17 cellular contexts compared by ENCODE assay signal in the genomic region with DNA sequence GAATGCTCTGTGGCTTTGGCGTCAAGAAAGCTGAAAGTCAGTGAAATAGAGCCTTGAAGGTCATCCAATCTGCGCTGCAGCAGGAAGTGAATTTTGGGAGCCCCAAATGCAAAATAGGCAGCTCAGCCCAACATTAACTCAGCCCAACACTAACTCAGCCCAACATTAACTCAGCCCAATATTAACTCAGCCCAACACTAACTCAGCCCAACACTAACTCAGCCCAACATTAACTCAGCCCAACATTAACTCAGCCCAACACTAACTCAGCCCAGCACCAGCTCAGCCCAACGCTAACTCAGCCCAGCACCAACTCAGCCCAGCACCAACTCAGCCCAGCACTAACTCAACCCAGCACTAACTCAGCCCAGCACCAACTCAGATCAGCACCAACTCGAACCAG.
DNase-seq lines count a peak whose midpoint lies in the region; ATAC-seq, FAIRE-seq and TF ChIP-seq lines count a peak whose summit lies in the region.
"Had no signal": no experiment of that assay in that cellular context is flagged by ENCODE, and none has a peak within 500 bp of the region (broad histone marks: within the 10 kb centered on the region; RNA-seq: fewer than 3 reads in every experiment).

No MANE protein-coding gene starts in this region.

- H3K9me3 ChIP-seq in astrocyte (ENCODE audit: insufficient read depth, low read depth, low read length) (no peaks in the 10 kb centered on the region), kidney (ENCODE audit: control insufficient read depth in 1 of 2, low read length in 2 of 2) (no peaks in the 10 kb centered on the region), spleen (no peaks in the 10 kb centered on the region)

- TF ChIP-seq CTCF in GM12865 (IDR thresholded peaks at IDR 0.05; ENCODE audit: insufficient read depth, low read depth, low read length, missing control alignments) (no peak), astrocyte (IDR thresholded peaks at IDR 0.05; ENCODE audit: insufficient read depth, low read depth, low read length) (no peak), kidney (IDR thresholded peaks at IDR 0.05; ENCODE audit: borderline replicate concordance, extremely low read depth, insufficient read depth) (no peak), spleen (IDR thresholded peaks at IDR 0.05 in 8 of 11, conservative IDR thresholded peaks at IDR 0.05 in 3 of 11) (no peak)

- H3K27ac Mint-ChIP-seq in astrocyte (ENCODE audit: unreplicated experiment): no peak overlapping the region
- H3K27ac Mint-ChIP-seq: activated T-helper 1 cell treated with anti-CD3 and anti-CD28 coated beads, Interleukin-12 subunit alpha, Interleukin-12 subunit beta, Interleukin-2, Interleukin-4 antibody, amounts not matched to agents 30 ng/mL and 10 ng/mL and 1 ng/mL, durations not matched to agents 14 hours and 24 hours and 36 hours had no signal

- intact Hi-C loops in kidney (cut with DNase I) (no loop called here), left colon (cut with DNase I, micrococcal nuclease) (no loop called here), spleen (cut with DNase I; ENCODE audit: low total_unique reads) (no loop called here)

- ATAC-seq in GM21528 (IDR thresholded peaks at IDR 0.05; ENCODE audit: low FRiP score, unreplicated experiment): peak; percentile 43
- no peak for ATAC-seq in left colon
- ATAC-seq in GM18519 (IDR thresholded peaks at IDR 0.05; ENCODE audit: low FRiP score, unreplicated experiment): no peak
- ATAC-seq: foreskin keratinocyte had no signal

- H3K36me3 Mint-ChIP-seq in astrocyte (ENCODE audit: low read depth, unreplicated experiment): peaks cover 5% of the 10 kb centered on the region

- H4K20me1 ChIP-seq in astrocyte (ENCODE audit: insufficient read depth, low read length): peaks cover 5% of the 10 kb centered on the region

- no peaks in the 10 kb centered on the region for H3K9me3 Mint-ChIP-seq in astrocyte (ENCODE audit: unreplicated experiment)
- H3K9me3 Mint-ChIP-seq: activated T-helper 1 cell treated with anti-CD3 and anti-CD28 coated beads, Interleukin-12 subunit alpha, Interleukin-12 subunit beta, Interleukin-2, Interleukin-4 antibody, amounts not matched to agents 30 ng/mL and 10 ng/mL and 1 ng/mL, durations not matched to agents 14 hours and 24 hours and 36 hours had no signal

- WGBS in spleen, 5 donors: 65 to 76% (median 72%) methylated on average over 4 of the region's 4 CpGs

- no peak overlapping the region for H3K4me2 ChIP-seq in astrocyte (ENCODE audit: low read length)

- peaks cover 14% of the 10 kb centered on the region for H3K79me2 ChIP-seq in astrocyte (ENCODE audit: insufficient read depth, low read length)

- H3K9ac ChIP-seq in astrocyte (ENCODE audit: low read length): no peak overlapping the region
- H3K9ac ChIP-seq in kidney (ENCODE audit: low read length in 2 of 2): no peak overlapping the region

- H3K4me3 ChIP-seq in GM12865 (ENCODE audit: low read depth, low read length) (no peak overlapping the region), astrocyte (ENCODE audit: insufficient read depth, low read depth, low read length) (no peak overlapping the region), kidney (ENCODE audit: low read length in 2 of 2) (no peak overlapping the region), spleen (no peak overlapping the region)

- peaks cover 29% of the 10 kb centered on the region for H3K4me1 Mint-ChIP-seq in astrocyte (ENCODE audit: low read depth, unreplicated experiment)

- H3K27me3 ChIP-seq in astrocyte (ENCODE audit: insufficient read depth, low read length) (no peaks in the 10 kb centered on the region), spleen (replicated peaks in 1 of 7) (no peaks in the 10 kb centered on the region)

- H3K36me3 ChIP-seq in astrocyte (ENCODE audit: insufficient read depth, low read length): no peaks in the 10 kb centered on the region
- H3K36me3 ChIP-seq in kidney (ENCODE audit: control insufficient read depth in 1 of 2, insufficient read depth in 2 of 2, low read length in 2 of 2): no peaks in the 10 kb centered on the region
- H3K36me3 ChIP-seq in spleen: no peaks in the 10 kb centered on the region

- no peak overlapping the region for H2AFZ ChIP-seq in astrocyte (ENCODE audit: low read depth, low read length)

- FAIRE-seq in astrocyte (lab: Jason Lieb, UNC) (no peak), kidney (lab: Jason Lieb, UNC) (no peak)

- TF ChIP-seq POLR2A in spleen (IDR thresholded peaks at IDR 0.05): no peak

- H3K4me3 Mint-ChIP-seq in astrocyte (ENCODE audit: unreplicated experiment): no peak overlapping the region
- H3K4me3 Mint-ChIP-seq: activated T-helper 1 cell treated with anti-CD3 and anti-CD28 coated beads, Interleukin-12 subunit alpha, Interleukin-12 subunit beta, Interleukin-2, Interleukin-4 antibody, amounts not matched to agents 30 ng/mL and 10 ng/mL and 1 ng/mL, durations not matched to agents 14 hours and 24 hours and 36 hours had no signal

- DNase-seq in GM12865 (ENCODE audit: low read depth) (peak; percentile 50), astrocyte (ENCODE audit: low read depth) (peak; percentile 26), kidney (no peak), left colon (no peak), spleen (no peak)
- no peak for DNase-seq in activated CD4-positive, CD25-positive, alpha-beta regulatory T cell (lab: John Stamatoyannopoulos, UW)
- DNase-seq: activated CD4-positive, alpha-beta T cell treated with anti-CD3 and anti-CD28 coated beads, Interleukin-2, amount 50 U/mL, for 48 hours; amygdala; foreskin keratinocyte; islet precursor cell; NCI-H2029 treated with DMSO at 0.1 percent for 48 hours; NCI-H774; SHP77 treated with DMSO at 0.1 percent for 48 hours; stimulated activated CD4-positive, alpha-beta T cell treated with anti-CD3 and anti-CD28 coated beads, Interleukin-4, amount 100 ng/mL, for 1 hour had no signal

- H3K4me1 ChIP-seq in astrocyte (ENCODE audit: insufficient read depth, low read length): peaks cover 17% of the 10 kb centered on the region
- peaks cover 9 to 17% of the 10 kb centered on the region in 2 donors for H3K4me1 ChIP-seq in kidney (ENCODE audit: control insufficient read depth in 1 of 2, insufficient read depth in 1 of 2, low read depth in 1 of 2, low read length in 2 of 2)
- peaks cover 0 to 44% (median 7%) of the 10 kb centered on the region in 6 donors for H3K4me1 ChIP-seq in spleen

- H3K27me3 Mint-ChIP-seq in astrocyte (ENCODE audit: low read depth, unreplicated experiment): no peaks in the 10 kb centered on the region

- H3K27ac ChIP-seq in astrocyte (ENCODE audit: low read depth, low read length) (no peak overlapping the region), kidney (ENCODE audit: low read depth in 2 of 2, low read length in 2 of 2) (peak overlapping the region; percentile 16 to 58), spleen (peak overlapping the region in 2 of 8 donors; percentile 26)
- H3K27ac ChIP-seq: foreskin keratinocyte had no signal

Comparison
In these comparisons a context has a peak if more than half of its experiments do, and no peak if none do; other contexts are left out.
1. DNase-seq: peak in GM12865 (single experiment) and astrocyte (single experiment); none in kidney (single experiment), activated CD4-positive, CD25-positive, alpha-beta regulatory T cell (0 of 4), left colon (0 of 2) and spleen (single experiment).